ENCODE assay signal across 15 cellular contexts in the genomic region with DNA sequence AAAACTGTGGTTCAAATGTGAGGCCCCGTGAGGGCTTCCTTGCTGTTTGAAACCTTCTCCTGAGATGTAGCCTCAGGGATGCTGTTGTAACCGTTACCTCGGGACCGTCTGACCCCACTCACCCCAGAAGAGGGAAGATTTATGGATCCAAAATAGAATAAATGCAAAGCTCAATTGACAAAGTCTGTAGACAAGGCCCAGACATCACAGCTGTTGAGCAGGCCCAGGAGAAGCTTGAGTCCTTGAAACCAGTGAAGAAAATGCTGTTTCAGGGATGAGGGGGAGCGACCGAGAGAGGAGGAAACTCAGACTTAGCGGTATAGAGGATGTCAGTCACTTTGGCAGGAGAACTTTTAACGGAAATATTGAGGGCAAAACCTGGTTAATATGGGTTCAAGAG.
DNase-seq lines count a peak whose midpoint lies in the region; ATAC-seq, FAIRE-seq and TF ChIP-seq lines count a peak whose summit lies in the region.
"Had no signal": no experiment of that assay in that cellular context is flagged by ENCODE, and none has a peak within 500 bp of the region (broad histone marks: within the 10 kb centered on the region; RNA-seq: fewer than 3 reads in every experiment).

No MANE protein-coding gene starts in this region.

- no peaks in the 10 kb centered on the region for H3K9me3 Mint-ChIP-seq in activated CD4-positive, alpha-beta T cell treated with anti-CD3 and anti-CD28 coated beads, Interleukin-2, amount 10 ng/mL, durations not matched to agents 24 days and 14 days
- H3K9me3 Mint-ChIP-seq in activated CD8-positive, alpha-beta T cell treated with anti-CD3 and anti-CD28 coated beads, Interleukin-2, amount 10 ng/mL, durations not matched to agents 7 days and 5 days (ENCODE audit: insufficient read depth) = no peaks in the 10 kb centered on the region

- H3K4me2 ChIP-seq in keratinocyte (ENCODE audit: control insufficient read depth, extremely low read depth, insufficient read depth, low read depth, low read length) (no peak overlapping the region), smooth muscle cell (no peak overlapping the region)

- intact Hi-C loops in activated CD4-positive, alpha-beta T cell treated with anti-CD3 and anti-CD28 coated beads, Interleukin-2, amount 10 ng/mL, durations not matched to agents 24 days and 14 days (cut with micrococcal nuclease) = no loop called here

- H3K4me3 ChIP-seq in keratinocyte (ENCODE audit: control insufficient read depth in 2 of 3, extremely low read depth in 1 of 3, insufficient read depth in 2 of 3, low read depth in 1 of 3, low read length in 3 of 3) (no peak overlapping the region), smooth muscle cell (no peak overlapping the region)

- POLR2A ChIA-PET in activated CD8-positive, alpha-beta T cell treated with anti-CD3 and anti-CD28 coated beads, Interleukin-2, amount 10 ng/mL, durations not matched to agents 7 days and 5 days (lab: Charles Lee) = no interaction called here

- peaks cover 46% of the 10 kb centered on the region for H3K36me3 Mint-ChIP-seq in activated CD4-positive, alpha-beta T cell treated with anti-CD3 and anti-CD28 coated beads, Interleukin-2, amount 10 ng/mL, durations not matched to agents 24 days and 14 days (ENCODE audit: low read depth)
- H3K36me3 Mint-ChIP-seq in activated CD8-positive, alpha-beta T cell treated with anti-CD3 and anti-CD28 coated beads, Interleukin-2, amount 10 ng/mL, durations not matched to agents 7 days and 5 days (ENCODE audit: low read depth) = peaks cover 56% of the 10 kb centered on the region

- no peaks in the 10 kb centered on the region for H3F3A ChIP-seq in smooth muscle cell (ENCODE audit: low read depth)

- H4K20me1 ChIP-seq in keratinocyte (ENCODE audit: control insufficient read depth, extremely low read depth, insufficient read depth, low read length) (peaks cover 23% of the 10 kb centered on the region), smooth muscle cell (ENCODE audit: low read depth) (peaks cover 48% of the 10 kb centered on the region)

- H3K79me2 ChIP-seq in keratinocyte (ENCODE audit: control insufficient read depth, insufficient read depth, low read length) (peaks cover 82% of the 10 kb centered on the region), smooth muscle cell (ENCODE audit: low read depth) (peaks cover 25% of the 10 kb centered on the region)

- dilution Hi-C loops in keratinocyte (cut with MboI; ENCODE audit: extremely low pct_ligation_motif_present, low sequenced_read_pairs) = no loop called here

- H3K4me3 Mint-ChIP-seq in activated CD4-positive, alpha-beta T cell treated with anti-CD3 and anti-CD28 coated beads, Interleukin-2, amount 10 ng/mL, durations not matched to agents 24 days and 14 days = no peak overlapping the region
- no peak overlapping the region for H3K4me3 Mint-ChIP-seq in activated CD8-positive, alpha-beta T cell treated with anti-CD3 and anti-CD28 coated beads, Interleukin-2, amount 10 ng/mL, durations not matched to agents 7 days and 5 days

- WGBS in smooth muscle cell (ENCODE audit: low lambda C conversion rate) = 91% methylated on average over 8 of the region's 8 CpGs

- peak overlapping the region; percentile 45 for H3K27ac Mint-ChIP-seq in activated CD4-positive, alpha-beta T cell treated with anti-CD3 and anti-CD28 coated beads, Interleukin-2, amount 10 ng/mL, durations not matched to agents 24 days and 14 days
- peak overlapping the region; percentile 51 for H3K27ac Mint-ChIP-seq in activated CD8-positive, alpha-beta T cell treated with anti-CD3 and anti-CD28 coated beads, Interleukin-2, amount 10 ng/mL, durations not matched to agents 7 days and 5 days

- no peak for TF ChIP-seq CTCF in keratinocyte (optimal IDR thresholded peaks at IDR 0.05 in 1 of 3, IDR thresholded peaks at IDR 0.05 in 1 of 3, conservative IDR thresholded peaks at IDR 0.05 in 1 of 3; ENCODE audit: extremely low read depth in 1 of 3, insufficient read depth in 2 of 3, low read length in 3 of 3)
- no peak for TF ChIP-seq CTCF in smooth muscle cell (IDR thresholded peaks at IDR 0.05; ENCODE audit: borderline replicate concordance, insufficient read depth, poor library complexity, severe bottlenecking)

- DNase-seq in activated CD4-positive, alpha-beta T cell treated with anti-CD3 and anti-CD28 coated beads, Interleukin-2, amount 10 ng/mL, durations not matched to agents 24 days and 14 days = no peak
- no peak for DNase-seq in activated CD4-positive, alpha-beta T cell treated with anti-CD3 and anti-CD28 coated beads for 48 hours
- no peak for DNase-seq in activated CD8-positive, alpha-beta T cell treated with anti-CD3 and anti-CD28 coated beads, Interleukin-2, amount 10 ng/mL, durations not matched to agents 7 days and 5 days
- DNase-seq in keratinocyte (ENCODE audit: low read depth, low spot score) = no peak
- no peak for DNase-seq in smooth muscle cell (lab: John Stamatoyannopoulos, UW; ENCODE audit: unreplicated experiment)
- DNase-seq in GM19240 (ENCODE audit: insufficient read length, low spot score) = no peak
- DNase-seq: effector CD8-positive, alpha-beta T cell; kidney glomerular epithelial cell; NCI-H1417 treated with DMSO at 0.1 percent for 48 hours; NCI-H524 treated with DMSO at 0.1 percent for 48 hours; T1000 had no signal

- H3K36me3 ChIP-seq in keratinocyte (ENCODE audit: control insufficient read depth in 2 of 2, extremely low read depth in 1 of 2, insufficient read depth in 2 of 2, low read length in 2 of 2) = peaks cover 18 to 37% of the 10 kb centered on the region in 2 experiments
- no peaks in the 10 kb centered on the region for H3K36me3 ChIP-seq in smooth muscle cell (ENCODE audit: low read depth)

- H2AFZ ChIP-seq in keratinocyte (ENCODE audit: control insufficient read depth, low read length) (no peak overlapping the region), smooth muscle cell (ENCODE audit: low read depth) (no peak overlapping the region)

- CTCF ChIA-PET in activated CD8-positive, alpha-beta T cell treated with anti-CD3 and anti-CD28 coated beads, Interleukin-2, amount 10 ng/mL, durations not matched to agents 7 days and 5 days (lab: Charles Lee) = interaction anchor here (2.2 kb wide), 1 partner anchor 49 kb away, joined by 6 read pairs; no protein-coding TSS in a partner anchor

- no peaks in the 10 kb centered on the region for H3K27me3 Mint-ChIP-seq in activated CD4-positive, alpha-beta T cell treated with anti-CD3 and anti-CD28 coated beads, Interleukin-2, amount 10 ng/mL, durations not matched to agents 24 days and 14 days
- no peaks in the 10 kb centered on the region for H3K27me3 Mint-ChIP-seq in activated CD8-positive, alpha-beta T cell treated with anti-CD3 and anti-CD28 coated beads, Interleukin-2, amount 10 ng/mL, durations not matched to agents 7 days and 5 days (ENCODE audit: low read depth)

- FAIRE-seq in keratinocyte (lab: Jason Lieb, UNC) = no peak
- FAIRE-seq: A204.1, frontal cortex had no signal

- H3K27ac ChIP-seq in keratinocyte (ENCODE audit: control insufficient read depth, insufficient read depth, low read length) (peak overlapping the region; percentile 0), smooth muscle cell (ENCODE audit: low read depth) (peak overlapping the region; percentile 43)

- H3K9ac ChIP-seq in keratinocyte (ENCODE audit: control insufficient read depth, extremely low read depth, insufficient read depth, low read length) (no peak overlapping the region), smooth muscle cell (ENCODE audit: low read depth) (no peak overlapping the region)

- H3K4me1 Mint-ChIP-seq in activated CD4-positive, alpha-beta T cell treated with anti-CD3 and anti-CD28 coated beads, Interleukin-2, amount 10 ng/mL, durations not matched to agents 24 days and 14 days = peaks cover 27% of the 10 kb centered on the region
- peaks cover 32% of the 10 kb centered on the region for H3K4me1 Mint-ChIP-seq in activated CD8-positive, alpha-beta T cell treated with anti-CD3 and anti-CD28 coated beads, Interleukin-2, amount 10 ng/mL, durations not matched to agents 7 days and 5 days (ENCODE audit: low read depth)

- H3K27me3 ChIP-seq in keratinocyte (ENCODE audit: control insufficient read depth, extremely low read depth, insufficient read depth, low read length) (no peaks in the 10 kb centered on the region), smooth muscle cell (ENCODE audit: low read depth) (no peaks in the 10 kb centered on the region)

- no peak for ATAC-seq in activated CD8-positive, alpha-beta T cell treated with anti-CD3 and anti-CD28 coated beads, Interleukin-2, amount 10 ng/mL, durations not matched to agents 7 days and 5 days
- ATAC-seq in HG03045 (IDR thresholded peaks at IDR 0.05; ENCODE audit: unreplicated experiment) (no peak), HG03520 (IDR thresholded peaks at IDR 0.05; ENCODE audit: unreplicated experiment) (no peak)

- H3K4me1 ChIP-seq in keratinocyte (ENCODE audit: control insufficient read depth, extremely low read depth, insufficient read depth, low read length) = peaks cover 60% of the 10 kb centered on the region
- peaks cover 11% of the 10 kb centered on the region for H3K4me1 ChIP-seq in smooth muscle cell (ENCODE audit: low read depth)

- peaks cover 10% of the 10 kb centered on the region for H3K9me1 ChIP-seq in keratinocyte (ENCODE audit: control insufficient read depth, extremely low read depth, insufficient read depth, low read length)

- H3K9me3 ChIP-seq in keratinocyte (ENCODE audit: control insufficient read depth, low read depth, low read length) = no peaks in the 10 kb centered on the region
- H3K9me3 ChIP-seq in smooth muscle cell (replicated peaks; ENCODE audit: low read depth) = no peaks in the 10 kb centered on the region
